ENCODE assay signal across 13 cellular contexts in genomic region chr11:121741316-121741715, GRCh38.
DNase-seq lines count a peak whose midpoint lies in the region; ATAC-seq and TF ChIP-seq lines count a peak whose summit lies in the region.
"Had no signal": no experiment of that assay in that cellular context is flagged by ENCODE, and none has a peak within 500 bp of the region (broad histone marks: within the 10 kb centered on the region; RNA-seq: fewer than 3 reads in every experiment).

No MANE protein-coding gene starts in this region.

- H3K36me3 ChIP-seq in mucosa of rectum (ENCODE audit: control insufficient read depth in 2 of 2, insufficient read depth in 2 of 2, low read length in 2 of 2) (no peaks in the 10 kb centered on the region), thoracic aorta (no peaks in the 10 kb centered on the region)
- H3K36me3 ChIP-seq: BLaER1 had no signal

- H3K4me3 ChIP-seq in mucosa of rectum (ENCODE audit: low read length in 2 of 2) (no peak overlapping the region), thoracic aorta (peak overlapping the region; percentile 51)
- H3K4me3 ChIP-seq: BLaER1 had no signal

- H3K9ac ChIP-seq in mucosa of rectum (ENCODE audit: low read depth in 1 of 2, low read length in 2 of 2), result no peak overlapping the region
- H3K9ac ChIP-seq: BLaER1, KMS-11 had no signal

- H3K27me3 ChIP-seq in mucosa of rectum (ENCODE audit: control insufficient read depth in 2 of 2, insufficient read depth in 2 of 2, low read length in 2 of 2), result no peaks in the 10 kb centered on the region
- H3K27me3 ChIP-seq in thoracic aorta (replicated peaks; ENCODE audit: insufficient read depth), result no peaks in the 10 kb centered on the region
- H3K27me3 ChIP-seq: BLaER1 had no signal

- peak overlapping the region; percentile 26 to 45 for H3K27ac ChIP-seq in mucosa of rectum (ENCODE audit: low read depth in 2 of 2, low read length in 2 of 2)
- peak overlapping the region; percentile 94 to 96 for H3K27ac ChIP-seq in thoracic aorta
- H3K27ac ChIP-seq: BLaER1, KMS-11 had no signal

- no peaks in the 10 kb centered on the region for H3K4me1 ChIP-seq in mucosa of rectum (ENCODE audit: control insufficient read depth in 2 of 2, insufficient read depth in 2 of 2, low read length in 2 of 2)
- peaks cover 11 to 42% of the 10 kb centered on the region in 2 donors for H3K4me1 ChIP-seq in thoracic aorta (ENCODE audit: control insufficient read depth in 1 of 2, low read depth in 2 of 2)
- H3K4me1 ChIP-seq: BLaER1 had no signal

- no peak for TF ChIP-seq CTCF in thoracic aorta (IDR thresholded peaks at IDR 0.05)

- H3K9me3 ChIP-seq in mucosa of rectum (ENCODE audit: control insufficient read depth in 2 of 2, low read length in 2 of 2), result no peaks in the 10 kb centered on the region
- H3K9me3 ChIP-seq in thoracic aorta, result no peaks in the 10 kb centered on the region

- DNase-seq in fibroblast of peridontal ligament (ENCODE audit: extremely low read depth) (peak; percentile 68), thoracic aorta (ENCODE audit: low spot score) (no peak)
- no peak for DNase-seq in activated CD4-positive, alpha-beta T cell treated with anti-CD3 and anti-CD28 coated beads for 48 hours
- no peak for DNase-seq in activated T-cell treated with anti-CD3 and anti-CD28 coated beads, Interleukin-2, amount 50 U/mL, for 1 hour
- DNase-seq: NCI-H187 treated with DMSO at 0.1 percent for 48 hours; NK-92 treated with Interleukin-12 subunit alpha and Interleukin-12 subunit beta, amount 100 ng/mL, for 24 hours; retina had no signal

- ATAC-seq in SK-N-SH treated with all-trans-retinoic acid at 6 μM for 48 hours (peak; percentile 80), thoracic aorta (ENCODE audit: insufficient number of reproducible peaks, low FRiP score, low read depth) (no peak), HG02938 (IDR thresholded peaks at IDR 0.05; ENCODE audit: unreplicated experiment) (no peak), HG03432 (IDR thresholded peaks at IDR 0.05; ENCODE audit: unreplicated experiment) (no peak)

TF ChIP-seq in SK-N-SH treated with all-trans-retinoic acid at 6 μM for 48 hours, 23 proteins besides CTCF, POLR2A, EP300 and RAD21:
- TF ChIP-seq ZNF8 (CRISPR knock-in tag; IDR thresholded peaks at IDR 0.05), result peak; percentile 46; the same call in 1 of the 2 replicates
- peak; percentile 78 for TF ChIP-seq TCF4 (CRISPR knock-in tag; IDR thresholded peaks at IDR 0.05; ENCODE audit: borderline replicate concordance)
- no peak for TF ChIP-seq ZC3H10 (CRISPR knock-in tag; IDR thresholded peaks at IDR 0.05)
- peak; percentile 73; the same call in 1 of the 2 replicates for TF ChIP-seq SNAI2 (CRISPR knock-in tag; IDR thresholded peaks at IDR 0.05)
TF ChIP-seq in SK-N-SH treated with all-trans-retinoic acid at 6 μM for 48 hours: peak in this region for 3.
